In the genomic region with DNA sequence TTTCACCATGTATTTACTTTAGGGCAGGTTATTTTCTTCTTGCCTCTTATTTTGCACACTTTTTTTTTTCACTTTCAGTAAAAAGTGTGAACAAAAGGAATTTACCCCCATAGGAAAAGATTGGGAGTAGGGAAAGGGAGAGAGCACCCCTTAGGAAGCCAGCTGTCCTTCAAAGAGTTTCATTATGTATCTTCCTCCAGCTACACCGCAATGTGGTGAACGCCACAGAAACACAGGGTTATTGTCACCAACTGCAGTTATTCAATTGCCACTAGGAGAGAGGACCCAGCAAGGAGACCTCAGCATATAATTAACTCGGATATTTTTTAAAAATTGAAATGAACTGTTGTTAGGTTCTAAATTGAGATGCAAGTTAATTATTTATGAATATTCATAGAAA, we compare ENCODE assay signal across 9 cellular contexts.
DNase-seq lines count a peak whose midpoint lies in the region; ATAC-seq and TF ChIP-seq lines count a peak whose summit lies in the region.
"Had no signal": no experiment of that assay in that cellular context is flagged by ENCODE, and none has a peak within 500 bp of the region (broad histone marks: within the 10 kb centered on the region; RNA-seq: fewer than 3 reads in every experiment).

No MANE protein-coding gene starts in this region.

- peaks cover 0 to 10% (median 8%) of the 10 kb centered on the region in 4 donors for H3K4me1 ChIP-seq in tibial artery

- no peak for TF ChIP-seq RAD21 in neural cell (conservative IDR thresholded peaks at IDR 0.05)

- no peaks in the 10 kb centered on the region for H3K9me2 ChIP-seq in neural cell (ENCODE audit: insufficient read depth, low read length)

- H3K27me3 ChIP-seq in neural cell (ENCODE audit: insufficient read depth, low read depth, low read length) (no peaks in the 10 kb centered on the region), tibial artery (no peaks in the 10 kb centered on the region)

- H3K79me2 ChIP-seq in neural cell (replicated peaks; ENCODE audit: insufficient read depth, low read length), result no peaks in the 10 kb centered on the region

- peak; percentile 69 for ATAC-seq in HG03045 (IDR thresholded peaks at IDR 0.05; ENCODE audit: unreplicated experiment)

- H3F3A ChIP-seq in neural cell (ENCODE audit: insufficient read depth, low read length, poor library complexity, severe bottlenecking), result peaks cover 5% of the 10 kb centered on the region

- no peak for TF ChIP-seq EP300 in neural cell (conservative IDR thresholded peaks at IDR 0.05; ENCODE audit: poor library complexity, severe bottlenecking)

- POLR2A ChIA-PET in activated CD4-positive, alpha-beta memory T cell treated with anti-CD3 and anti-CD28 coated beads, Interleukin-2, amount 10 ng/mL, durations not matched to agents 7 days and 5 days (lab: Charles Lee), result no interaction called here

- intact Hi-C loops in tibial artery (cut with DNase I; ENCODE audit: low total_unique reads), result no loop called here

- H4K20me1 ChIP-seq in neural cell (ENCODE audit: insufficient read depth), result no peaks in the 10 kb centered on the region

- peaks cover 1% of the 10 kb centered on the region for H3K27me3 Mint-ChIP-seq in activated CD4-positive, alpha-beta memory T cell treated with anti-CD3 and anti-CD28 coated beads, Interleukin-2, amount 10 ng/mL, durations not matched to agents 7 days and 5 days

- peak overlapping the region; percentile 47 for H3K9ac ChIP-seq in neural cell (ENCODE audit: low read length)

- CTCF ChIA-PET in activated CD4-positive, alpha-beta memory T cell treated with anti-CD3 and anti-CD28 coated beads, Interleukin-2, amount 10 ng/mL, durations not matched to agents 7 days and 5 days (lab: Charles Lee), result interaction anchor here (0.7 to 3.0 kb wide), 8 partner anchors 9 to 742 kb away, joined by 3 to 13 read pairs (median 4); no protein-coding TSS in a partner anchor

- H3K27ac ChIP-seq in neural cell (ENCODE audit: low read length) (no peak overlapping the region), tibial artery (no peak overlapping the region)

- no peaks in the 10 kb centered on the region for H3K4me1 Mint-ChIP-seq in activated CD4-positive, alpha-beta memory T cell treated with anti-CD3 and anti-CD28 coated beads, Interleukin-2, amount 10 ng/mL, durations not matched to agents 7 days and 5 days

- H3K9me3 ChIP-seq in neural cell (ENCODE audit: low read length), result no peaks in the 10 kb centered on the region
- H3K9me3 ChIP-seq in tibial artery, result no peaks in the 10 kb centered on the region

- H3K4me3 ChIP-seq in neural cell (ENCODE audit: low read length), result peak overlapping the region; percentile 59
- H3K4me3 ChIP-seq in tibial artery, result no peak overlapping the region

- H3K4me3 Mint-ChIP-seq in activated CD4-positive, alpha-beta memory T cell treated with anti-CD3 and anti-CD28 coated beads, Interleukin-2, amount 10 ng/mL, durations not matched to agents 7 days and 5 days, result no peak overlapping the region
- H3K4me3 Mint-ChIP-seq: T-helper 1 cell treated with Interleukin-12 subunit alpha and Interleukin-12 subunit beta and Interleukin-4 antibody, amounts not matched to agents 30 μg/mL and 1 μg/mL, for 36 hours had no signal

- H3K9me3 Mint-ChIP-seq in activated CD4-positive, alpha-beta memory T cell treated with anti-CD3 and anti-CD28 coated beads, Interleukin-2, amount 10 ng/mL, durations not matched to agents 7 days and 5 days, result no peaks in the 10 kb centered on the region
- H3K9me3 Mint-ChIP-seq: T-helper 1 cell treated with Interleukin-12 subunit alpha and Interleukin-12 subunit beta and Interleukin-4 antibody, amounts not matched to agents 30 μg/mL and 1 μg/mL, for 36 hours had no signal

- no peak for TF ChIP-seq CTCF in neural cell (IDR thresholded peaks at IDR 0.05; ENCODE audit: poor library complexity, severe bottlenecking)
- TF ChIP-seq CTCF in tibial artery (IDR thresholded peaks at IDR 0.05), result no peak

- peak in 2 of 3 experiments; percentile 57 to 64 for DNase-seq in NCI-H1417 (lab: John Stamatoyannopoulos, UW)
- no peak for DNase-seq in NCI-H1417 treated with DMSO at 0.1 percent for 48 hours (lab: John Stamatoyannopoulos, UW)
- peak; percentile 36 for DNase-seq in RPMI7951 (ENCODE audit: low read depth)
- no peak for DNase-seq in activated CD4-positive, alpha-beta memory T cell treated with anti-CD3 and anti-CD28 coated beads, Interleukin-2, amount 10 ng/mL, durations not matched to agents 7 days and 5 days
- DNase-seq in tibial artery, result no peak
- DNase-seq in HK-2 (ENCODE audit: unreplicated experiment), result no peak

- H3K36me3 Mint-ChIP-seq in activated CD4-positive, alpha-beta memory T cell treated with anti-CD3 and anti-CD28 coated beads, Interleukin-2, amount 10 ng/mL, durations not matched to agents 7 days and 5 days (ENCODE audit: low read depth), result no peaks in the 10 kb centered on the region

- no peak overlapping the region for H3K27ac Mint-ChIP-seq in activated CD4-positive, alpha-beta memory T cell treated with anti-CD3 and anti-CD28 coated beads, Interleukin-2, amount 10 ng/mL, durations not matched to agents 7 days and 5 days
- H3K27ac Mint-ChIP-seq: T-helper 1 cell treated with Interleukin-12 subunit alpha and Interleukin-12 subunit beta and Interleukin-4 antibody, amounts not matched to agents 30 μg/mL and 1 μg/mL, for 36 hours had no signal

- H3K36me3 ChIP-seq in neural cell (ENCODE audit: insufficient read depth, low read length) (no peaks in the 10 kb centered on the region), tibial artery (no peaks in the 10 kb centered on the region)

- peak overlapping the region; percentile 21 for H2AFZ ChIP-seq in neural cell (ENCODE audit: low read depth, low read length)

- H3K4me2 ChIP-seq in neural cell (ENCODE audit: low read length), result peak overlapping the region; percentile 41

TF ChIP-seq in neural cell, 6 proteins besides CTCF, POLR2A, EP300 and RAD21:
- no peak for TF ChIP-seq REST (IDR thresholded peaks at IDR 0.05; ENCODE audit: borderline replicate concordance)
TF ChIP-seq in neural cell: peak in this region for 0.

Comparison
In these comparisons a context has a peak if more than half of its experiments do, and no peak if none do; other contexts are left out.
1. DNase-seq: peak in NCI-H1417 (2 of 3) and RPMI7951 (single experiment); none in NCI-H1417 treated with DMSO at 0.1 percent for 48 hours (single experiment), activated CD4-positive, alpha-beta memory T cell treated with anti-CD3 and anti-CD28 coated beads, Interleukin-2, amount 10 ng/mL, durations not matched to agents 7 days and 5 days (single experiment), tibial artery (0 of 2) and HK-2 (single experiment).